ENCODE assay signal across 9 cellular contexts in genomic region chr12:110269622-110270124, GRCh38. TPM values are rescaled to one million over a fixed set of nuclear protein-coding genes. Genes with fewer than 3 reads are reported as not detected.
DNase-seq lines count a peak whose midpoint lies in the region; TF ChIP-seq lines count a peak whose summit lies in the region.
"Had no signal": no experiment of that assay in that cellular context is flagged by ENCODE, and none has a peak within 500 bp of the region (broad histone marks: within the 10 kb centered on the region; RNA-seq: fewer than 3 reads in every experiment).

No MANE protein-coding gene starts in this region.

- DNase-seq in HT-29 (ENCODE audit: low spot score), result peak; percentile 36
- DNase-seq in amniotic epithelial cell (ENCODE audit: low read depth), result peak; percentile 82
- DNase-seq in hepatic stellate cell (ENCODE audit: low spot score), result peak; percentile 85
- DNase-seq in AML-193 (lab: John Stamatoyannopoulos, UW), result no peak
- no peak for DNase-seq in activated T-cell treated with anti-CD3 and anti-CD28 coated beads for 4 hours
- no peak for DNase-seq in T-helper 1 cell
- DNase-seq in neural progenitor cell (ENCODE audit: low spot score), result no peak
- DNase-seq: MM.1S had no signal

- no peak overlapping the region for H3K9ac ChIP-seq in neural progenitor cell

- peaks cover 48% of the 10 kb centered on the region for H3K4me1 Mint-ChIP-seq in neural progenitor cell

- H3F3A ChIP-seq in neural progenitor cell (ENCODE audit: low read depth), result peaks cover 11% of the 10 kb centered on the region

- no peaks in the 10 kb centered on the region for H3K27me3 Mint-ChIP-seq in neural progenitor cell (ENCODE audit: insufficient read depth, low read depth)

- no peaks in the 10 kb centered on the region for H3K27me3 ChIP-seq in neural progenitor cell

- no peaks in the 10 kb centered on the region for H3K36me3 ChIP-seq in neural progenitor cell

- no peak overlapping the region for H3K4me2 ChIP-seq in neural progenitor cell

- no peaks in the 10 kb centered on the region for H3K79me2 ChIP-seq in neural progenitor cell (ENCODE audit: low read depth)

- H3K4me3 ChIP-seq in neural progenitor cell, result no peak overlapping the region

- no peak overlapping the region for H3K4me3 Mint-ChIP-seq in neural progenitor cell

- no peaks in the 10 kb centered on the region for H4K20me1 ChIP-seq in neural progenitor cell (ENCODE audit: low read depth)

- H3K4me1 ChIP-seq in neural progenitor cell, result peaks cover 31% of the 10 kb centered on the region

- no peak overlapping the region for H3K27ac Mint-ChIP-seq in neural progenitor cell

- no peaks in the 10 kb centered on the region for H3K9me3 ChIP-seq in neural progenitor cell (ENCODE audit: low read depth)

- H2AFZ ChIP-seq in neural progenitor cell (replicated peaks), result no peak overlapping the region

- H3K27ac ChIP-seq in temporal lobe (ENCODE audit: low read depth, low read length) (peak overlapping the region; percentile 52), neural progenitor cell (no peak overlapping the region)

- TF ChIP-seq CTCF in neural progenitor cell (IDR thresholded peaks at IDR 0.05), result no peak

- H3K36me3 Mint-ChIP-seq in neural progenitor cell, result peaks cover 5% of the 10 kb centered on the region

- no peaks in the 10 kb centered on the region for H3K9me3 Mint-ChIP-seq in neural progenitor cell

RNA-seq across cellular contexts. Expression of gene ATP2A2, which starts 11.4 kb away (rescaled TPM):
- 113 and 123 TPM in 2 replicates for total RNA-seq in HT-29 (2014; rRNA removed; shearing (Covaris generic))
- total RNA-seq in temporal lobe, result 169 TPM
- total RNA-seq in neural progenitor cell (ENCODE audit: low replicate concordance), result 99.5 and 111 TPM in 2 replicates

Comparison
In these comparisons a context has a peak if more than half of its experiments do, and no peak if none do; other contexts are left out.
1. DNase-seq: peak in HT-29 (single experiment), amniotic epithelial cell (single experiment) and hepatic stellate cell (single experiment); none in AML-193 (0 of 2), activated T-cell treated with anti-CD3 and anti-CD28 coated beads for 4 hours (single experiment), T-helper 1 cell (0 of 5) and neural progenitor cell (single experiment).